8 cellular contexts compared by ENCODE assay signal in genomic region chr6:120826253-120826652, GRCh38.
A peak's percentile ranks its signal among the peaks of the same experiment; 100 is the strongest.
DNase-seq lines count a peak whose midpoint lies in the region; ATAC-seq and TF ChIP-seq lines count a peak whose summit lies in the region.

No MANE protein-coding gene starts in this region.

- H3K27ac Mint-ChIP-seq in glutamatergic neuron (ENCODE audit: unreplicated experiment) = no peak overlapping the region
- H3K27ac Mint-ChIP-seq in T-helper 2 cell treated with Interferon-gamma antibody and Interleukin-4, amounts not matched to agents 5 μg/mL and 100 μg/mL, for 36 hours = no peak overlapping the region

- H3K4me3 Mint-ChIP-seq in glutamatergic neuron (ENCODE audit: unreplicated experiment) = no peak overlapping the region
- no peak overlapping the region for H3K4me3 Mint-ChIP-seq in T-helper 2 cell treated with Interferon-gamma antibody and Interleukin-4, amounts not matched to agents 5 μg/mL and 100 μg/mL, for 36 hours

- H3F3A ChIP-seq in PC-9 (ENCODE audit: insufficient read depth, low read depth) = no peaks in the 10 kb centered on the region

- H3K36me3 Mint-ChIP-seq in glutamatergic neuron (ENCODE audit: unreplicated experiment) = no peaks in the 10 kb centered on the region
- H3K36me3 Mint-ChIP-seq in T-helper 2 cell treated with Interferon-gamma antibody and Interleukin-4, amounts not matched to agents 5 μg/mL and 100 μg/mL, for 36 hours (ENCODE audit: low read depth) = no peaks in the 10 kb centered on the region

- intact Hi-C loops in PC-9 (cut with micrococcal nuclease; ENCODE audit: unreplicated experiment) = loop anchor here (2.0 to 5.0 kb wide), 7 partner anchors 447 to 1699 kb away; no protein-coding TSS in a partner anchor

- no peak overlapping the region for H3K4me3 ChIP-seq in PC-9

- H3K4me1 Mint-ChIP-seq in glutamatergic neuron (ENCODE audit: low read depth, unreplicated experiment) = peaks cover 3% of the 10 kb centered on the region
- no peaks in the 10 kb centered on the region for H3K4me1 Mint-ChIP-seq in T-helper 2 cell treated with Interferon-gamma antibody and Interleukin-4, amounts not matched to agents 5 μg/mL and 100 μg/mL, for 36 hours (ENCODE audit: low read depth)

- TF ChIP-seq CTCF in GM20000 (IDR thresholded peaks at IDR 0.05; ENCODE audit: extremely low read depth, missing control alignments) (no peak), PC-9 (conservative IDR thresholded peaks at IDR 0.05) (peak; percentile 93), glutamatergic neuron (IDR thresholded peaks at IDR 0.05; ENCODE audit: partially characterized antibody, unreplicated experiment) (peak; percentile 76)

- no peaks in the 10 kb centered on the region for H4K20me1 ChIP-seq in PC-9 (ENCODE audit: insufficient read depth)

- no TSS peak for BruUV-seq in PC-9 (replicated peaks; lab: Mats Ljungman, UMichigan)

- no peaks in the 10 kb centered on the region for H3K4me1 ChIP-seq in PC-9 (replicated peaks; ENCODE audit: insufficient read depth)

- no peaks in the 10 kb centered on the region for H3K36me3 ChIP-seq in PC-9 (ENCODE audit: low read depth)

- no peaks in the 10 kb centered on the region for H3K27me3 Mint-ChIP-seq in glutamatergic neuron (ENCODE audit: unreplicated experiment)
- H3K27me3 Mint-ChIP-seq in T-helper 2 cell treated with Interferon-gamma antibody and Interleukin-4, amounts not matched to agents 5 μg/mL and 100 μg/mL, for 36 hours (ENCODE audit: low read depth) = no peaks in the 10 kb centered on the region

- H3K27me3 ChIP-seq in PC-9 (ENCODE audit: insufficient read depth, low read depth) = no peaks in the 10 kb centered on the region

- no peak for ATAC-seq in HG02870 (IDR thresholded peaks at IDR 0.05; ENCODE audit: unreplicated experiment)

- H3K9me3 ChIP-seq in PC-9 (ENCODE audit: insufficient read depth, low read depth) = no peaks in the 10 kb centered on the region

- H3K9me3 Mint-ChIP-seq in glutamatergic neuron (ENCODE audit: unreplicated experiment) = peaks cover 2% of the 10 kb centered on the region
- no peaks in the 10 kb centered on the region for H3K9me3 Mint-ChIP-seq in T-helper 2 cell treated with Interferon-gamma antibody and Interleukin-4, amounts not matched to agents 5 μg/mL and 100 μg/mL, for 36 hours

- no peak overlapping the region for H2AFZ ChIP-seq in PC-9

- peak; percentile 2 for DNase-seq in COLO829 (ENCODE audit: low spot score)
- DNase-seq in GM20000 (ENCODE audit: low spot score) = peak; percentile 8
- DNase-seq in PC-9 = peak; percentile 37 to 42
- DNase-seq in glutamatergic neuron = peak; percentile 66
- DNase-seq in NCI-H2107 treated with DMSO at 0.1 percent for 48 hours (lab: John Stamatoyannopoulos, UW; ENCODE audit: unreplicated experiment) = no peak
- DNase-seq in NOMO-1 (lab: John Stamatoyannopoulos, UW; ENCODE audit: unreplicated experiment in 2 of 2) = no peak
- no peak for DNase-seq in T-helper 2 cell treated with Interferon-gamma antibody and Interleukin-4, amounts not matched to agents 5 μg/mL and 100 μg/mL, for 36 hours (ENCODE audit: low spot score)

- H3K27ac ChIP-seq in PC-9 = no peak overlapping the region

- H3K9me2 ChIP-seq in PC-9 (ENCODE audit: insufficient read depth) = no peaks in the 10 kb centered on the region

- no peak overlapping the region for H3K4me2 ChIP-seq in PC-9

- CTCF ChIA-PET in PC-9 (lab: Charles Lee) = no interaction called here

- POLR2A ChIA-PET in PC-9 (lab: Charles Lee; ENCODE audit: unreplicated experiment) = no interaction called here

- H3K79me2 ChIP-seq in PC-9 (ENCODE audit: low read depth) = no peaks in the 10 kb centered on the region

Comparison
In these comparisons a context has a peak if more than half of its experiments do, and no peak if none do; other contexts are left out.
1. DNase-seq: peak in COLO829 (single experiment), GM20000 (single experiment), PC-9 (2 of 2) and glutamatergic neuron (single experiment); none in NCI-H2107 treated with DMSO at 0.1 percent for 48 hours (single experiment), NOMO-1 (0 of 2) and T-helper 2 cell treated with Interferon-gamma antibody and Interleukin-4, amounts not matched to agents 5 μg/mL and 100 μg/mL, for 36 hours (single experiment).